In genomic region chr1:177256153-177256814, GRCh38 we compare ENCODE assay signal across 8 cellular contexts.
DNase-seq lines count a peak whose midpoint lies in the region; ATAC-seq lines count a peak whose summit lies in the region.

No MANE protein-coding gene starts in this region.

- no peak for ATAC-seq in GM21737 (IDR thresholded peaks at IDR 0.05; ENCODE audit: unreplicated experiment)
- no peak for ATAC-seq in activated CD4-positive, CD25-positive, alpha-beta regulatory T cell treated with anti-CD3 and anti-CD28 coated beads, Interleukin-2, amount 50 U/mL, for 24 hours

- no peaks in the 10 kb centered on the region for H3K9me3 ChIP-seq in HAP-1

- H3K36me3 ChIP-seq in HAP-1 (replicated peaks), result no peaks in the 10 kb centered on the region

- H3K4me1 ChIP-seq in HAP-1, result no peaks in the 10 kb centered on the region

- no peaks in the 10 kb centered on the region for H3K27me3 ChIP-seq in HAP-1 (ENCODE audit: low read depth)

- in situ Hi-C loops in HAP-1 (cut with MboI; ENCODE audit: low sequenced_read_pairs), result no loop called here

- H3K4me3 ChIP-seq in HAP-1, result no peak overlapping the region

- peak; percentile 80 for DNase-seq in ELF-1 (ENCODE audit: low read depth, low spot score)
- DNase-seq in HAP-1 (ENCODE audit: low spot score in 2 of 2), result peak; percentile 26 to 69
- peak; percentile 47 for DNase-seq in NCI-H82 treated with DMSO at 0.1 percent for 48 hours (lab: John Stamatoyannopoulos, UW; ENCODE audit: unreplicated experiment)
- peak; percentile 78 for DNase-seq in ecto neural progenitor cell (ENCODE audit: low spot score)
- peak; percentile 57 to 97 for DNase-seq in lung microvascular endothelial cell (ENCODE audit: low read depth in 2 of 2)
- no peak for DNase-seq in NCI-H1694 treated with DMSO at 0.1 percent for 48 hours (lab: John Stamatoyannopoulos, UW)
